1 cellular context compared by ENCODE assay signal in the genomic region with DNA sequence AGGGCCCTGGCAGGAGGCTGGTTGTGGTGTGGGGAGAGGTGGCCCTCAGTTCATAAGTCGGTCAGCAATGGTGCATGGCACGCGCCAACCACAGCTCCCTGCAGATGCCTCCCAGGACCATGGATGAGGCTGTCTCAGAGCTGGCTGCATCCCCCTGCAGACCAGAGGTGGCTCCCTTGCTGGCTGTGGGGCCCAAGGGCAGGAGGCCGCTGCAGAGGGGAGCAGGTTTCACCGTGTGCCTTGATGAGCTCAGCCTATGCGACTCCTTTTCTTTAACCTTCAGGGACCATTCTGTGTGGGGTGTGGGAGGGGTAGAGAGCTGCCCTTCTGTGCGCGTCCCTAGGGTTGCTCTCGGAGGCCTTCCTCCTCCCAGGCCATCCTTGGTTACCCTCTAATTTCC.
TF ChIP-seq lines count a peak whose summit lies in the region.

No MANE protein-coding gene starts in this region.

TF ChIP-seq in K562, 482 proteins besides CTCF, POLR2A, EP300 and RAD21 (continued from another document):
- TF ChIP-seq, protein P1, sequence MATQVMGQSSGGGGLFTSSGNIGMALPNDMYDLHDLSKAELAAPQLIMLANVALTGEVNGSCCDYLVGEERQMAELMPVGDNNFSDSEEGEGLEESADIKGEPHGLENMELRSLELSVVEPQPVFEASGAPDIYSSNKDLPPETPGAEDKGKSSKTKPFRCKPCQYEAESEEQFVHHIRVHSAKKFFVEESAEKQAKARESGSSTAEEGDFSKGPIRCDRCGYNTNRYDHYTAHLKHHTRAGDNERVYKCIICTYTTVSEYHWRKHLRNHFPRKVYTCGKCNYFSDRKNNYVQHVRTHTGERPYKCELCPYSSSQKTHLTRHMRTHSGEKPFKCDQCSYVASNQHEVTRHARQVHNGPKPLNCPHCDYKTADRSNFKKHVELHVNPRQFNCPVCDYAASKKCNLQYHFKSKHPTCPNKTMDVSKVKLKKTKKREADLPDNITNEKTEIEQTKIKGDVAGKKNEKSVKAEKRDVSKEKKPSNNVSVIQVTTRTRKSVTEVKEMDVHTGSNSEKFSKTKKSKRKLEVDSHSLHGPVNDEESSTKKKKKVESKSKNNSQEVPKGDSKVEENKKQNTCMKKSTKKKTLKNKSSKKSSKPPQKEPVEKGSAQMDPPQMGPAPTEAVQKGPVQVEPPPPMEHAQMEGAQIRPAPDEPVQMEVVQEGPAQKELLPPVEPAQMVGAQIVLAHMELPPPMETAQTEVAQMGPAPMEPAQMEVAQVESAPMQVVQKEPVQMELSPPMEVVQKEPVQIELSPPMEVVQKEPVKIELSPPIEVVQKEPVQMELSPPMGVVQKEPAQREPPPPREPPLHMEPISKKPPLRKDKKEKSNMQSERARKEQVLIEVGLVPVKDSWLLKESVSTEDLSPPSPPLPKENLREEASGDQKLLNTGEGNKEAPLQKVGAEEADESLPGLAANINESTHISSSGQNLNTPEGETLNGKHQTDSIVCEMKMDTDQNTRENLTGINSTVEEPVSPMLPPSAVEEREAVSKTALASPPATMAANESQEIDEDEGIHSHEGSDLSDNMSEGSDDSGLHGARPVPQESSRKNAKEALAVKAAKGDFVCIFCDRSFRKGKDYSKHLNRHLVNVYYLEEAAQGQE (CRISPR knock-in tag; IDR thresholded peaks at IDR 0.05; ENCODE audit: low read depth), result no peak
- TF ChIP-seq LCOR (CRISPR knock-in tag; IDR thresholded peaks at IDR 0.05) (no peak), SMARCA5 (IDR thresholded peaks at IDR 0.05) (no peak)
- TF ChIP-seq, protein P2, sequence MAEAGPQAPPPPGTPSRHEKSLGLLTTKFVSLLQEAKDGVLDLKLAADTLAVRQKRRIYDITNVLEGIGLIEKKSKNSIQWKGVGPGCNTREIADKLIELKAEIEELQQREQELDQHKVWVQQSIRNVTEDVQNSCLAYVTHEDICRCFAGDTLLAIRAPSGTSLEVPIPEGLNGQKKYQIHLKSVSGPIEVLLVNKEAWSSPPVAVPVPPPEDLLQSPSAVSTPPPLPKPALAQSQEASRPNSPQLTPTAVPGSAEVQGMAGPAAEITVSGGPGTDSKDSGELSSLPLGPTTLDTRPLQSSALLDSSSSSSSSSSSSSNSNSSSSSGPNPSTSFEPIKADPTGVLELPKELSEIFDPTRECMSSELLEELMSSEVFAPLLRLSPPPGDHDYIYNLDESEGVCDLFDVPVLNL (CRISPR knock-in tag; IDR thresholded peaks at IDR 0.05; ENCODE audit: low read depth), result no peak
